27 cellular contexts compared by ENCODE assay signal in the genomic region with DNA sequence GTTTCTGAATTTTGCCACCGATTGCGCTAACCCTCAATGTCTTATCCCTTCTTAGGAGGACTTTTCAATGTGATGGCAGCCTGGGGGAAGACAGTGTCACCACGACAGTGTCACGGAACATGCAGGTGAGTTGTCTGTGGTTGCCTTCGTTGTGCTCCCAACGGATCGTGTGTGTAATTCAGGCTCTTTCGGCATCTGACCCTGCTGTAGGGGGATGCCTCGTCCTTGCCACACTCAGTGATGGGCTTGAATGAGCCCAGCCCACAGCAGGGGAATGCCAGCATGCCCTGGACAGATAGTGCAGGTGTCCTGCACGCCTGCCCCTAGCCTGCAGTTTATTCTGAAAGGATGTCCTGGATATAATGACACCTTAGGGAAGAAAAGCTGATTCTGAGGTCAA.
"Had no signal": no experiment of that assay in that cellular context is flagged by ENCODE, and none has a peak within 500 bp of the region (broad histone marks: within the 10 kb centered on the region; RNA-seq: fewer than 3 reads in every experiment).

No MANE protein-coding gene starts in this region.

- H3K9me3 ChIP-seq: esophagus muscularis mucosa, gastroesophageal sphincter, heart right ventricle, left lung, lower lobe of right lung, ovary, right lobe of liver, testis, tibial artery had no signal

- H3K4me1 Mint-ChIP-seq: memory B cell; natural killer cell; stimulated activated memory B cell treated with anti-CD40 and anti-IgM and Interleukin-4, amounts not matched to agents 10 μg/mL and 1 μg/mL and 100 μg/mL, for 72 hours had no signal

- H3K27me3 ChIP-seq: foreskin keratinocyte, ovary, right lobe of liver, testis, tibial artery had no signal

- H3K27me3 Mint-ChIP-seq: stimulated activated memory B cell treated with anti-CD40 and anti-IgM and Interleukin-4, amounts not matched to agents 10 μg/mL and 1 μg/mL and 100 μg/mL, for 72 hours; type B pancreatic cell had no signal

- H3K4me3 ChIP-seq: esophagus muscularis mucosa, gastroesophageal sphincter, heart right ventricle, left lung, lower lobe of right lung, ovary, right lobe of liver, testis, tibial artery had no signal

- FAIRE-seq: colon, endothelial cell of umbilical vein, islet of Langerhans, urothelium cell line had no signal

- DNase-seq: caudate nucleus; cerebellar nuclear complex; effector memory CD4-positive, alpha-beta T cell; foreskin keratinocyte; heart right ventricle; hippocampal formation; left lung; lower lobe of right lung; natural killer cell; occipital lobe; retina; stimulated activated CD4-positive, alpha-beta T cell treated with anti-CD3 and anti-CD28 coated beads, Interleukin-4, amount 100 ng/mL, for 4 hours; stimulated activated naive CD8-positive, alpha-beta T cell treated with anti-CD3 and anti-CD28 coated beads, Interleukin-15, Interleukin-2, amounts not matched to agents 100 U/mL and 50 U/mL, for 24 hours; substantia nigra; testis had no signal

- H3K36me3 ChIP-seq: esophagus muscularis mucosa, gastroesophageal sphincter, left lung, lower lobe of right lung, ovary, right lobe of liver, tibial artery had no signal

- H3K4me1 ChIP-seq: esophagus muscularis mucosa, foreskin keratinocyte, gastroesophageal sphincter, heart right ventricle, left lung, lower lobe of right lung, right lobe of liver, testis, tibial artery had no signal

- H3K36me3 Mint-ChIP-seq: memory B cell; natural killer cell; stimulated activated memory B cell treated with anti-CD40 and anti-IgM and Interleukin-4, amounts not matched to agents 10 μg/mL and 1 μg/mL and 100 μg/mL, for 72 hours; type B pancreatic cell had no signal

- H3K9me3 Mint-ChIP-seq: memory B cell, natural killer cell, type B pancreatic cell had no signal

- H3K27ac ChIP-seq: esophagus muscularis mucosa, foreskin keratinocyte, gastroesophageal sphincter, heart right ventricle, left lung, lower lobe of right lung, ovary, right lobe of liver, testis, tibial artery had no signal

- H3K27ac Mint-ChIP-seq: memory B cell; natural killer cell; stimulated activated memory B cell treated with anti-CD40 and anti-IgM and Interleukin-4, amounts not matched to agents 10 μg/mL and 1 μg/mL and 100 μg/mL, for 72 hours; type B pancreatic cell had no signal

- H3K4me3 Mint-ChIP-seq: memory B cell; natural killer cell; stimulated activated memory B cell treated with anti-CD40 and anti-IgM and Interleukin-4, amounts not matched to agents 10 μg/mL and 1 μg/mL and 100 μg/mL, for 72 hours; type B pancreatic cell had no signal
